ENCODE assay signal across 27 cellular contexts in genomic region chr12:9829483-9829882, GRCh38. TPM values are rescaled to one million over a fixed set of nuclear protein-coding genes. Genes with fewer than 3 reads are reported as not detected.
"Had no signal": no experiment of that assay in that cellular context is flagged by ENCODE, and none has a peak within 500 bp of the region (broad histone marks: within the 10 kb centered on the region; RNA-seq: fewer than 3 reads in every experiment).

No MANE protein-coding gene starts in this region.

- H3K4me3 ChIP-seq: ascending aorta, body of pancreas, SK-N-MC had no signal

- H3K27ac ChIP-seq: ascending aorta, body of pancreas, SK-N-MC, VCaP had no signal

- H3K4me3 Mint-ChIP-seq: activated CD4-positive, alpha-beta memory T cell treated with anti-CD3 and anti-CD28 coated beads, Interleukin-2, amount 10 ng/mL, durations not matched to agents 7 days and 5 days; activated CD4-positive, alpha-beta T cell treated with anti-CD3 and anti-CD28 coated beads for 36 hours; activated naive CD8-positive, alpha-beta T cell treated with anti-CD3 and anti-CD28 coated beads, Interleukin-2, amount 10 ng/mL, durations not matched to agents 7 days and 5 days had no signal

- H3K4me1 Mint-ChIP-seq: activated CD4-positive, alpha-beta memory T cell treated with anti-CD3 and anti-CD28 coated beads, Interleukin-2, amount 10 ng/mL, durations not matched to agents 7 days and 5 days; activated CD4-positive, alpha-beta T cell treated with anti-CD3 and anti-CD28 coated beads for 36 hours had no signal

- DNase-seq: activated CD4-positive, alpha-beta memory T cell treated with anti-CD3 and anti-CD28 coated beads, Interleukin-2, amount 10 ng/mL, durations not matched to agents 7 days and 5 days; activated CD4-positive, alpha-beta T cell treated with anti-CD3 and anti-CD28 coated beads for 36 hours; activated CD4-positive, alpha-beta T cell treated with anti-CD3 and anti-CD28 coated beads, Interleukin-2, amount 50 U/mL, for 1 hour; activated effector memory CD4-positive, alpha-beta T cell treated with anti-CD3 and anti-CD28 coated beads, Interleukin-2, amount 50 U/mL, for 16 hours; activated naive CD4-positive, alpha-beta T cell treated with Interleukin-2 at 50 U/mL for 16 hours; activated naive CD8-positive, alpha-beta T cell treated with anti-CD3 and anti-CD28 coated beads, Interleukin-2, amount 10 ng/mL, durations not matched to agents 7 days and 5 days; activated T-cell treated with anti-CD3 and anti-CD28 coated beads for 4 hours; body of pancreas; central memory CD4-positive, alpha-beta T cell; Kasumi-1; KBM-7; NCI-H1105 treated with DMSO at 0.1 percent for 48 hours; NCI-H1436 treated with DMSO at 0.1 percent for 48 hours; NCI-H187; NCI-H2081; NCI-H510A treated with DMSO at 0.1 percent for 48 hours; NCI-H69; NK-92 treated with Interleukin-12 subunit alpha and Interleukin-12 subunit beta, amount 100 ng/mL, for 24 hours; OCI-M1; RPMI8226; T-helper 1 cell had no signal

- H3K27ac Mint-ChIP-seq: activated CD4-positive, alpha-beta memory T cell treated with anti-CD3 and anti-CD28 coated beads, Interleukin-2, amount 10 ng/mL, durations not matched to agents 7 days and 5 days; activated CD4-positive, alpha-beta T cell treated with anti-CD3 and anti-CD28 coated beads for 36 hours; activated naive CD8-positive, alpha-beta T cell treated with anti-CD3 and anti-CD28 coated beads, Interleukin-2, amount 10 ng/mL, durations not matched to agents 7 days and 5 days had no signal

- H3K27me3 Mint-ChIP-seq: activated CD4-positive, alpha-beta T cell treated with anti-CD3 and anti-CD28 coated beads for 36 hours had no signal

- H3K27me3 ChIP-seq: ascending aorta, body of pancreas had no signal

- H3K9me3 ChIP-seq: ascending aorta, body of pancreas had no signal

- H3K4me1 ChIP-seq: ascending aorta, body of pancreas had no signal

- H3K9me3 Mint-ChIP-seq: activated CD4-positive, alpha-beta memory T cell treated with anti-CD3 and anti-CD28 coated beads, Interleukin-2, amount 10 ng/mL, durations not matched to agents 7 days and 5 days had no signal

RNA-seq across cellular contexts. Expression of gene KLRF1, which starts 2.2 kb away (rescaled TPM):
- total RNA-seq: activated CD4-positive, alpha-beta T cell treated with anti-CD3 and anti-CD28 coated beads for 36 hours; activated CD8-positive, alpha-beta memory T cell treated with anti-CD3 and anti-CD28 coated beads for 36 hours; ascending aorta; body of pancreas; bronchial epithelial cell had no signal

RNA-seq across cellular contexts. Expression of gene KLRF2, which starts 51.8 kb away (rescaled TPM):
- total RNA-seq: activated CD4-positive, alpha-beta memory T cell treated with anti-CD3 and anti-CD28 coated beads, Interleukin-2, amount 10 ng/mL, durations not matched to agents 7 days and 5 days; activated CD4-positive, alpha-beta T cell treated with anti-CD3 and anti-CD28 coated beads for 36 hours; activated CD8-positive, alpha-beta memory T cell treated with anti-CD3 and anti-CD28 coated beads for 36 hours; ascending aorta; body of pancreas; bronchial epithelial cell; Right ventricle myocardium inferior had no signal
